In genomic region chr19:3710265-3710812, GRCh38 we compare ENCODE assay signal across 9 cellular contexts. TPM values are rescaled to one million over a fixed set of nuclear protein-coding genes. Genes with fewer than 3 reads are reported as not detected.
A peak's percentile ranks its signal among the peaks of the same experiment; 100 is the strongest.
DNase-seq lines count a peak whose midpoint lies in the region; TF ChIP-seq lines count a peak whose summit lies in the region.
"Had no signal": no experiment of that assay in that cellular context is flagged by ENCODE, and none has a peak within 500 bp of the region (broad histone marks: within the 10 kb centered on the region; RNA-seq: fewer than 3 reads in every experiment).

No MANE protein-coding gene starts in this region.

- peaks cover 6% of the 10 kb centered on the region for H3K4me1 ChIP-seq in hepatocyte (ENCODE audit: insufficient read depth)
- H3K4me1 ChIP-seq in tibial nerve, result peaks cover 0 to 10% (median 0%) of the 10 kb centered on the region in 4 donors

- H3K9me3 Mint-ChIP-seq in activated T-cell treated with anti-CD3 and anti-CD28 coated beads, Interleukin-2, amount 50 U/mL, for 24 hours, result no peaks in the 10 kb centered on the region

- no peak for TF ChIP-seq POLR2A in tibial nerve (IDR thresholded peaks at IDR 0.05)

- H3K27me3 ChIP-seq in hepatocyte (no peaks in the 10 kb centered on the region), tibial nerve (peaks cover 0 to 44% of the 10 kb centered on the region in 2 donors)

- peak; percentile 17 to 59 (median 54) for DNase-seq in NCI-H1417 (lab: John Stamatoyannopoulos, UW)
- no peak for DNase-seq in NCI-H1417 treated with DMSO at 0.1 percent for 48 hours (lab: John Stamatoyannopoulos, UW)
- peak; percentile 71 for DNase-seq in SKM-1 (lab: John Stamatoyannopoulos, UW; ENCODE audit: unreplicated experiment)
- DNase-seq in hepatocyte (ENCODE audit: low spot score), result peak; percentile 90
- DNase-seq in tibial nerve (ENCODE audit: low spot score in 2 of 2), result peak; percentile 47 to 52
- no peak for DNase-seq in GM10248 (ENCODE audit: extremely low spot score)
- DNase-seq in GDM1 (lab: John Stamatoyannopoulos, UW), result no peak
- DNase-seq in activated T-cell treated with anti-CD3 and anti-CD28 coated beads, Interleukin-2, amount 50 U/mL, for 24 hours, result no peak

- H3K36me3 ChIP-seq in hepatocyte (replicated peaks; ENCODE audit: insufficient read depth, low read depth), result no peaks in the 10 kb centered on the region
- H3K36me3 ChIP-seq in tibial nerve, result no peaks in the 10 kb centered on the region
- H3K36me3 ChIP-seq: thoracic aorta had no signal

- H3K4me3 Mint-ChIP-seq in activated T-cell treated with anti-CD3 and anti-CD28 coated beads, Interleukin-2, amount 50 U/mL, for 24 hours, result no peak overlapping the region

- H3K36me3 Mint-ChIP-seq in activated T-cell treated with anti-CD3 and anti-CD28 coated beads, Interleukin-2, amount 50 U/mL, for 24 hours (ENCODE audit: low read depth), result no peaks in the 10 kb centered on the region

- H3K9me2 ChIP-seq in hepatocyte (replicated peaks; ENCODE audit: insufficient read depth), result no peaks in the 10 kb centered on the region

- H4K20me1 ChIP-seq in hepatocyte (ENCODE audit: insufficient read depth, poor library complexity, severe bottlenecking), result no peaks in the 10 kb centered on the region

- no peak overlapping the region for H3K27ac Mint-ChIP-seq in activated T-cell treated with anti-CD3 and anti-CD28 coated beads, Interleukin-2, amount 50 U/mL, for 24 hours

- peak overlapping the region; percentile 72 for H3K4me2 ChIP-seq in hepatocyte

- 57% methylated on average over 20 of the region's 20 CpGs for WGBS in hepatocyte (ENCODE audit: low lambda C conversion rate, missing lambda C conversion rate)
- 36 to 47% methylated on average over 18 to 20 of the region's 20 CpGs for WGBS in tibial nerve, 2 donors

- H3K79me2 ChIP-seq in hepatocyte, result peaks cover 6% of the 10 kb centered on the region

- no peak for TF ChIP-seq EP300 in tibial nerve (IDR thresholded peaks at IDR 0.05)

- H3K27me3 Mint-ChIP-seq in activated T-cell treated with anti-CD3 and anti-CD28 coated beads, Interleukin-2, amount 50 U/mL, for 24 hours, result peaks cover 5% of the 10 kb centered on the region

- CTCF ChIA-PET in GM10248 (lab: Yijun Ruan, JAX), result interaction anchor here (0.8 to 3.3 kb wide), 5 partner anchors 8 to 120 kb away, joined by 3 to 13 read pairs (median 3); partner anchors contain the start of gene PIP5K1C

- no peak for TF ChIP-seq CTCF in hepatocyte (IDR thresholded peaks at IDR 0.05; ENCODE audit: poor library complexity)
- TF ChIP-seq CTCF in tibial nerve (IDR thresholded peaks at IDR 0.05), result no peak
- no peak for TF ChIP-seq CTCF in GM10248 (IDR thresholded peaks at IDR 0.05; ENCODE audit: control extremely low read depth, extremely low read depth, low read depth, missing control alignments)

- H3K27ac ChIP-seq in hepatocyte (peak overlapping the region; percentile 65), tibial nerve (no peak overlapping the region)
- H3K27ac ChIP-seq: thoracic aorta had no signal

- peaks cover 3% of the 10 kb centered on the region for H3K4me1 Mint-ChIP-seq in activated T-cell treated with anti-CD3 and anti-CD28 coated beads, Interleukin-2, amount 50 U/mL, for 24 hours (ENCODE audit: low read depth)

- H3K4me3 ChIP-seq in hepatocyte (no peak overlapping the region), tibial nerve (no peak overlapping the region)
- H3K4me3 ChIP-seq: thoracic aorta had no signal

- H3K9me3 ChIP-seq in hepatocyte (ENCODE audit: low read depth) (no peaks in the 10 kb centered on the region), tibial nerve (no peaks in the 10 kb centered on the region)
- H3K9me3 ChIP-seq: thoracic aorta had no signal

- POLR2A ChIA-PET in GM10248 (lab: Yijun Ruan, JAX), result no interaction called here

- no peak overlapping the region for H2AFZ ChIP-seq in hepatocyte

RNA-seq across cellular contexts. Expression of gene TJP3, which starts 2.2 kb away (rescaled TPM):
- 23.7 and 24.4 TPM in 2 replicates for total RNA-seq in hepatocyte
- polyA plus RNA-seq in hepatocyte, result 49.2 and 56.9 TPM in 2 replicates
- total RNA-seq in tibial nerve, result under 1 TPM in 3 of 4 donors, not detected in 1; 0.21 to 0.90 (median 0.22) TPM

RNA-seq across cellular contexts. Expression of gene PIP5K1C, which starts 10.1 kb away (rescaled TPM):
- total RNA-seq in hepatocyte (13.7 and 20.7 TPM in 2 replicates), tibial nerve (10 to 100 TPM; 23.0 to 37.2 (median 24.9) TPM)
- polyA plus RNA-seq in hepatocyte, result 33.5 and 37.1 TPM in 2 replicates

RNA-seq across cellular contexts. Expression of gene APBA3, which starts 51.2 kb away (rescaled TPM):
- total RNA-seq in hepatocyte, result 20.7 and 27.1 TPM in 2 replicates
- 25.5 and 29.0 TPM in 2 replicates for polyA plus RNA-seq in hepatocyte
- total RNA-seq in tibial nerve, result 10 to 100 TPM; 21.6 to 51.0 (median 34.7) TPM

RNA-seq across cellular contexts. Expression of gene MRPL54, which starts 52.1 kb away (rescaled TPM):
- total RNA-seq in hepatocyte (39.0 and 42.2 TPM in 2 replicates), tibial nerve (100 to 1,000 TPM in 1 of 4 donors, 10 to 100 TPM in 3; 44.1 to 111 (median 59.2) TPM)
- polyA plus RNA-seq in hepatocyte, result 71.2 and 86.8 TPM in 2 replicates

Comparison
In these comparisons a context has a peak if more than half of its experiments do, and no peak if none do; other contexts are left out.
1. DNase-seq: peak in NCI-H1417 (3 of 3), SKM-1 (single experiment), hepatocyte (single experiment) and tibial nerve (2 of 2); none in NCI-H1417 treated with DMSO at 0.1 percent for 48 hours (single experiment), GM10248 (single experiment), GDM1 (single experiment) and activated T-cell treated with anti-CD3 and anti-CD28 coated beads, Interleukin-2, amount 50 U/mL, for 24 hours (single experiment).
2. RNA of gene TJP3, which starts 2.2 kb away (total RNA-seq): 23.7 to 24.4 TPM in hepatocyte; 0.21 to 0.90 TPM in tibial nerve; every median in the first group is over 10 times any median in the second.